10 cellular contexts compared by ENCODE assay signal in genomic region chr21:17708541-17709265, GRCh38.
A peak's percentile ranks its signal among the peaks of the same experiment; 100 is the strongest.
DNase-seq lines count a peak whose midpoint lies in the region; ATAC-seq and TF ChIP-seq lines count a peak whose summit lies in the region.
"Had no signal": no experiment of that assay in that cellular context is flagged by ENCODE, and none has a peak within 500 bp of the region (broad histone marks: within the 10 kb centered on the region; RNA-seq: fewer than 3 reads in every experiment).

No MANE protein-coding gene starts in this region.

- in situ Hi-C loops in ACHN (cut with HindIII; ENCODE audit: low pct_ligation_motif_present, low pct_unique_long_range_greater_than_20kb, low sequenced_read_pairs) = no loop called here

- no peak for TF ChIP-seq CTCF in AG10803 (conservative IDR thresholded peaks at IDR 0.05; ENCODE audit: low read length)
- no peak for TF ChIP-seq CTCF in CD14-positive monocyte (IDR thresholded peaks at IDR 0.05)

- no peak overlapping the region for H3K27ac Mint-ChIP-seq in CD14-positive monocyte

- peaks cover 10% of the 10 kb centered on the region for H3K4me1 Mint-ChIP-seq in CD14-positive monocyte

- peak; percentile 37 for DNase-seq in AG10803 (ENCODE audit: low read depth)
- DNase-seq in LHCN-M2 (ENCODE audit: low read depth) = peak; percentile 12
- DNase-seq in OCI-M1 (lab: John Stamatoyannopoulos, UW) = no peak
- no peak for DNase-seq in CD14-positive monocyte (ENCODE audit: low spot score)
- no peak for DNase-seq in ACHN
- no peak for DNase-seq in head of caudate nucleus
- DNase-seq: amygdala had no signal

- no peak overlapping the region for H3K4me3 ChIP-seq in AG10803 (ENCODE audit: low read length)

- ATAC-seq in GM19397 (IDR thresholded peaks at IDR 0.05; ENCODE audit: unreplicated experiment) (peak; percentile 46), HG02884 (IDR thresholded peaks at IDR 0.05; ENCODE audit: unreplicated experiment) (peak; percentile 37)
- ATAC-seq: Panc1 had no signal

- peaks cover 7 to 29% (median 19%) of the 10 kb centered on the region in 7 donors for H3K9me3 Mint-ChIP-seq in CD14-positive monocyte

- no peaks in the 10 kb centered on the region for H3K36me3 Mint-ChIP-seq in CD14-positive monocyte

- intact Hi-C loops in CD14-positive monocyte (cut with micrococcal nuclease) (no loop called here), head of caudate nucleus (cut with DNase I) (no loop called here)

- peaks cover 0 to 2% (median 0%) of the 10 kb centered on the region in 3 donors for H3K27me3 Mint-ChIP-seq in CD14-positive monocyte (ENCODE audit: low read depth in 3 of 3)

- no peak overlapping the region for H3K4me3 Mint-ChIP-seq in CD14-positive monocyte

Comparison
In these comparisons a context has a peak if more than half of its experiments do, and no peak if none do; other contexts are left out.
1. DNase-seq: peak in AG10803 (single experiment) and LHCN-M2 (single experiment); none in OCI-M1 (single experiment), CD14-positive monocyte (single experiment), ACHN (single experiment) and head of caudate nucleus (0 of 42).